Comparison of ENCODE assay signal across 16 cellular contexts in genomic region chr20:10445758-10446157, GRCh38.
DNase-seq lines count a peak whose midpoint lies in the region; TF ChIP-seq lines count a peak whose summit lies in the region.
"Had no signal": no experiment of that assay in that cellular context is flagged by ENCODE, and none has a peak within 500 bp of the region (broad histone marks: within the 10 kb centered on the region; RNA-seq: fewer than 3 reads in every experiment).

No MANE protein-coding gene starts in this region.

- H3K79me2 ChIP-seq in KMS-11 (ENCODE audit: insufficient read depth, low read depth), result 0 out of 2 replicates have a peak, but pooled peaks cover 4% of the 10 kb centered on the region

- H3K4me3 Mint-ChIP-seq in T-helper 2 cell treated with Interferon-gamma antibody and Interleukin-4, amounts not matched to agents 5 μg/mL and 100 μg/mL, for 36 hours, result no peak overlapping the region
- H3K4me3 Mint-ChIP-seq: GM23338 had no signal

- H3K36me3 Mint-ChIP-seq in T-helper 2 cell treated with Interferon-gamma antibody and Interleukin-4, amounts not matched to agents 5 μg/mL and 100 μg/mL, for 36 hours (ENCODE audit: low read depth), result peaks cover 32% of the 10 kb centered on the region

- H3K9me3 Mint-ChIP-seq in T-helper 2 cell treated with Interferon-gamma antibody and Interleukin-4, amounts not matched to agents 5 μg/mL and 100 μg/mL, for 36 hours, result peaks cover 4% of the 10 kb centered on the region
- H3K9me3 Mint-ChIP-seq: CD4-positive, alpha-beta memory T cell; GM23338 had no signal

- DNase-seq in T-helper 2 cell treated with Interferon-gamma antibody and Interleukin-4, amounts not matched to agents 5 μg/mL and 100 μg/mL, for 36 hours (ENCODE audit: low spot score), result no peak
- DNase-seq in NCI-H2227 treated with DMSO at 0.1 percent for 48 hours (lab: John Stamatoyannopoulos, UW) (no peak), D341Med (ENCODE audit: low spot score) (no peak)
- no peak for DNase-seq in activated CD4-positive, alpha-beta T cell treated with anti-CD3 and anti-CD28 coated beads for 1 hour
- DNase-seq: ACHN; BE2C; CD4-positive, alpha-beta memory T cell; DMS79 treated with DMSO at 0.1 percent for 48 hours; EL; HCEC 1CT; IMR-90 had no signal

- H3K4me1 ChIP-seq in BLaER1 treated with 17β-estradiol and CSF1 and Interleukin-3, amounts not matched to agents 10 nM and 100 nM, result peaks cover 14 to 39% (median 24%) of the 10 kb centered on the region in 10 experiments; a peak in 18 of 20 replicates
- H3K4me1 ChIP-seq in KMS-11 (ENCODE audit: low read depth, poor library complexity, severe bottlenecking), result peaks cover 48% of the 10 kb centered on the region

- no peak overlapping the region for H3K4me3 ChIP-seq in BLaER1 treated with 17β-estradiol and CSF1 and Interleukin-3, amounts not matched to agents 10 nM and 100 nM
- no peak overlapping the region for H3K4me3 ChIP-seq in KMS-11 (IDR thresholded peaks at IDR 0.05; ENCODE audit: insufficient read depth, low read depth, low read length)
- H3K4me3 ChIP-seq: GM23338, K562 had no signal

- H3K27ac ChIP-seq in BLaER1 treated with 17β-estradiol and CSF1 and Interleukin-3, amounts not matched to agents 10 nM and 100 nM, result peak overlapping the region in 6 of 11 experiments; percentile 65 to 82 (median 69); a peak in 6 of 22 replicates
- H3K27ac ChIP-seq in KMS-11, result peak overlapping the region; percentile 90; the same call in 1 of the 2 replicates
- H3K27ac ChIP-seq: C4-2B had no signal

- no peak overlapping the region for H3K9ac ChIP-seq in BLaER1 treated with 17β-estradiol and CSF1 and Interleukin-3, amounts not matched to agents 10 nM and 100 nM
- H3K9ac ChIP-seq in KMS-11, result no peak overlapping the region

- no peaks in the 10 kb centered on the region for H3K27me3 Mint-ChIP-seq in T-helper 2 cell treated with Interferon-gamma antibody and Interleukin-4, amounts not matched to agents 5 μg/mL and 100 μg/mL, for 36 hours (ENCODE audit: low read depth)
- H3K27me3 Mint-ChIP-seq: CD4-positive, alpha-beta memory T cell had no signal

- no peak for TF ChIP-seq CTCF in KMS-11 (conservative IDR thresholded peaks at IDR 0.05; ENCODE audit: low read depth, low read length)

- peak overlapping the region; percentile 39 for H3K27ac Mint-ChIP-seq in T-helper 2 cell treated with Interferon-gamma antibody and Interleukin-4, amounts not matched to agents 5 μg/mL and 100 μg/mL, for 36 hours

- H3K27me3 ChIP-seq in BLaER1 treated with 17β-estradiol and CSF1 and Interleukin-3, amounts not matched to agents 10 nM and 100 nM, result no peaks in the 10 kb centered on the region
- no peaks in the 10 kb centered on the region for H3K27me3 ChIP-seq in KMS-11 (ENCODE audit: insufficient read depth, low read depth)
- H3K27me3 ChIP-seq: BE2C had no signal

- no peak overlapping the region for H2AFZ ChIP-seq in KMS-11 (ENCODE audit: low read depth)
- H2AFZ ChIP-seq: GM23338 had no signal

- peaks cover 34% of the 10 kb centered on the region for H3K4me1 Mint-ChIP-seq in T-helper 2 cell treated with Interferon-gamma antibody and Interleukin-4, amounts not matched to agents 5 μg/mL and 100 μg/mL, for 36 hours (ENCODE audit: low read depth)

- H3K9me3 ChIP-seq in BLaER1 treated with 17β-estradiol and CSF1 and Interleukin-3, amounts not matched to agents 10 nM and 100 nM (replicated peaks in 1 of 11), result no peaks in the 10 kb centered on the region; a peak in 1 of 22 replicates
- H3K9me3 ChIP-seq: BE2C had no signal

- no peak overlapping the region for H3K4me2 ChIP-seq in BLaER1 treated with 17β-estradiol and CSF1 and Interleukin-3, amounts not matched to agents 10 nM and 100 nM
- H3K4me2 ChIP-seq in KMS-11, result peak overlapping the region; percentile 15; the same call in 1 of the 2 replicates
- H3K4me2 ChIP-seq: GM23338 had no signal

- H4K20me1 ChIP-seq in BLaER1 treated with 17β-estradiol and CSF1 and Interleukin-3, amounts not matched to agents 10 nM and 100 nM, result no peaks in the 10 kb centered on the region
- H4K20me1 ChIP-seq in KMS-11 (ENCODE audit: insufficient read depth), result no peaks in the 10 kb centered on the region

- H3K36me3 ChIP-seq in BLaER1 treated with 17β-estradiol and CSF1 and Interleukin-3, amounts not matched to agents 10 nM and 100 nM, result peaks cover 0 to 6% (median 0%) of the 10 kb centered on the region in 11 experiments; a peak in 3 of 22 replicates
- no peaks in the 10 kb centered on the region for H3K36me3 ChIP-seq in KMS-11 (ENCODE audit: insufficient read depth)
- H3K36me3 ChIP-seq: BE2C had no signal
